10 cellular contexts compared by ENCODE assay signal in the genomic region with DNA sequence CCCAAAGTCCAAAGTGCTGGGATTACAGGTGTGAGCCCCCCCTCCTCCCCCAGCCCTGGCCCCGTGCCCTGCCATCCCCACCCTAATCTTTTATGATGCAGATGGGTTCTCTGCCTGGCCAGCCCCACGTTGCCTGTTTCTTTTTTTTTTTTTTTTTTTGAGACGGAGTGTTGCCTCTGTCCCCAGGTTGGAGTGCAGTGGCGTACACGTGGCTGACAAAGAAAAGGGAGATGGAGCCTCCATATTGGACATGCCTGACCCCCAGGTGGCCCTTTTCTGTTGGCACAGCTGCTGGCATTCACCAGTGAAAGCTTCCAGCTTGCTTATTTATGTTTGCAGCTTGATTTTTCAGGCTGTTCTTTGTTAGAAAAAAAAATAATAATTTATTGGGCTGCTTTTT.
DNase-seq lines count a peak whose midpoint lies in the region; ATAC-seq, FAIRE-seq and TF ChIP-seq lines count a peak whose summit lies in the region.
"Had no signal": no experiment of that assay in that cellular context is flagged by ENCODE, and none has a peak within 500 bp of the region (broad histone marks: within the 10 kb centered on the region; RNA-seq: fewer than 3 reads in every experiment).

No MANE protein-coding gene starts in this region.

- H3K4me3 ChIP-seq in mucosa of descending colon = no peak overlapping the region
- H3K4me3 ChIP-seq: BLaER1 treated with 17β-estradiol and CSF1 and Interleukin-3, amounts not matched to agents 10 nM and 100 nM had no signal

- no peaks in the 10 kb centered on the region for H3K36me3 ChIP-seq in mucosa of descending colon (ENCODE audit: low read depth)

- DNase-seq in NCI-H1092 (lab: John Stamatoyannopoulos, UW) (peak; percentile 36), NCI-H2081 treated with DMSO at 0.1 percent for 48 hours (lab: John Stamatoyannopoulos, UW) (peak; percentile 10), NCI-H748 treated with DMSO at 0.1 percent for 48 hours (lab: John Stamatoyannopoulos, UW) (peak; percentile 38), mucosa of descending colon (no peak), GM12891 (ENCODE audit: insufficient read length, low spot score) (no peak)
- DNase-seq in activated CD4-positive, alpha-beta T cell treated with anti-CD3 and anti-CD28 coated beads for 48 hours = no peak
- DNase-seq in activated effector memory CD4-positive, alpha-beta T cell treated with anti-CD3 and anti-CD28 coated beads, Interleukin-2, amount 50 U/mL, for 16 hours = no peak
- DNase-seq: NCI-H1694 treated with DMSO at 0.1 percent for 48 hours, NCI-H226 had no signal

- peak; percentile 55 for ATAC-seq in mucosa of descending colon

- no peaks in the 10 kb centered on the region for H3K9me3 ChIP-seq in mucosa of descending colon
- H3K9me3 ChIP-seq: BLaER1 treated with 17β-estradiol and CSF1 and Interleukin-3, amounts not matched to agents 10 nM and 100 nM had no signal

- FAIRE-seq in GM12891 (lab: Jason Lieb, UNC) = no peak

- intact Hi-C loops in mucosa of descending colon (cut with DNase I, micrococcal nuclease) = no loop called here

- no peaks in the 10 kb centered on the region for H3K4me1 ChIP-seq in mucosa of descending colon (ENCODE audit: low read depth)

- TF ChIP-seq CTCF in mucosa of descending colon (IDR thresholded peaks at IDR 0.05) = no peak

- no peak for TF ChIP-seq POLR2A in GM12891 (IDR thresholded peaks at IDR 0.05; ENCODE audit: low read depth, low read length)

TF ChIP-seq in GM12891, 5 proteins besides CTCF, POLR2A, EP300 and RAD21:
- TF ChIP-seq TAF1 (IDR thresholded peaks at IDR 0.05; ENCODE audit: low read depth, low read length) (no peak), POLR2AphosphoS5 (IDR thresholded peaks at IDR 0.05; ENCODE audit: low read depth, low read length) (no peak), SPI1 (IDR thresholded peaks at IDR 0.05; ENCODE audit: low read depth, low read length) (no peak), PAX5 (IDR thresholded peaks at IDR 0.05; ENCODE audit: insufficient read depth, low read length, severe bottlenecking) (no peak), POU2F2 (IDR thresholded peaks at IDR 0.05; ENCODE audit: low read depth, low read length) (no peak)

Comparison
In these comparisons a context has a peak if more than half of its experiments do, and no peak if none do; other contexts are left out.
1. DNase-seq: peak in NCI-H1092 (single experiment), NCI-H2081 treated with DMSO at 0.1 percent for 48 hours (single experiment) and NCI-H748 treated with DMSO at 0.1 percent for 48 hours (single experiment); none in mucosa of descending colon (0 of 3), GM12891 (single experiment), activated CD4-positive, alpha-beta T cell treated with anti-CD3 and anti-CD28 coated beads for 48 hours (single experiment) and activated effector memory CD4-positive, alpha-beta T cell treated with anti-CD3 and anti-CD28 coated beads, Interleukin-2, amount 50 U/mL, for 16 hours (single experiment).